10 cellular contexts compared by ENCODE assay signal in genomic region chr17:44733753-44734152, GRCh38. TPM values are rescaled to one million over a fixed set of nuclear protein-coding genes. Genes with fewer than 3 reads are reported as not detected.
A peak's percentile ranks its signal among the peaks of the same experiment; 100 is the strongest.
DNase-seq lines count a peak whose midpoint lies in the region; ATAC-seq and TF ChIP-seq lines count a peak whose summit lies in the region.
"Had no signal": no experiment of that assay in that cellular context is flagged by ENCODE, and none has a peak within 500 bp of the region (broad histone marks: within the 10 kb centered on the region; RNA-seq: fewer than 3 reads in every experiment).

No MANE protein-coding gene starts in this region.

- no peaks in the 10 kb centered on the region for H3K79me2 ChIP-seq in Loucy (ENCODE audit: insufficient read depth, low read length)

- no peaks in the 10 kb centered on the region for H3K9me2 ChIP-seq in Loucy (replicated peaks; ENCODE audit: low read depth, low read length)

- peaks cover 10% of the 10 kb centered on the region for H3K36me3 Mint-ChIP-seq in neural crest cell (ENCODE audit: low read depth)

- H3K27me3 ChIP-seq in Loucy (ENCODE audit: insufficient read depth, low read length, poor library complexity, severe bottlenecking) = no peaks in the 10 kb centered on the region

- H3K27me3 Mint-ChIP-seq in neural crest cell (ENCODE audit: low read depth) = no peaks in the 10 kb centered on the region
- H3K27me3 Mint-ChIP-seq: effector memory CD8-positive, alpha-beta T cell had no signal

- no peak overlapping the region for H2AFZ ChIP-seq in Loucy (ENCODE audit: low read length)

- H3K9me3 ChIP-seq in Loucy (ENCODE audit: insufficient read depth, low read depth, low read length) = no peaks in the 10 kb centered on the region

- no peak overlapping the region for H3K4me2 ChIP-seq in Loucy (ENCODE audit: low read depth, low read length, poor library complexity, severe bottlenecking)

- no peak overlapping the region for H3K9ac ChIP-seq in Loucy (ENCODE audit: low read depth, low read length, poor library complexity, severe bottlenecking)

- H4K20me1 ChIP-seq in Loucy (ENCODE audit: insufficient read depth, low read length, poor library complexity, severe bottlenecking) = no peaks in the 10 kb centered on the region

- TF ChIP-seq CTCF in Loucy (conservative IDR thresholded peaks at IDR 0.05; ENCODE audit: low read length) (peak; percentile 65), neural crest cell (conservative IDR thresholded peaks at IDR 0.05) (peak; percentile 49)

- DNase-seq in DMS53 (lab: John Stamatoyannopoulos, UW) (peak; percentile 45), DMS53 treated with DMSO at 0.1 percent for 48 hours (lab: John Stamatoyannopoulos, UW; ENCODE audit: unreplicated experiment) (no peak), cerebellar cortex (ENCODE audit: low spot score) (peak; percentile 85), neural crest cell (ENCODE audit: low read depth, low spot score) (no peak), COLO668 (lab: John Stamatoyannopoulos, UW; ENCODE audit: unreplicated experiment) (no peak), sciatic nerve (ENCODE audit: low spot score) (no peak), GM03348 (ENCODE audit: low spot score) (no peak)
- DNase-seq: effector memory CD8-positive, alpha-beta T cell; NCI-H774 had no signal

- H3K36me3 ChIP-seq in Loucy (ENCODE audit: insufficient read depth, low read length) = peaks cover 30% of the 10 kb centered on the region; the same call in 1 of the 2 replicates

- no peaks in the 10 kb centered on the region for H3K9me3 Mint-ChIP-seq in neural crest cell
- H3K9me3 Mint-ChIP-seq: effector memory CD8-positive, alpha-beta T cell had no signal

- no peak overlapping the region for H3K27ac Mint-ChIP-seq in neural crest cell (ENCODE audit: unreplicated experiment)
- H3K27ac Mint-ChIP-seq: effector memory CD8-positive, alpha-beta T cell had no signal

- no peak overlapping the region for H3K4me3 Mint-ChIP-seq in neural crest cell
- H3K4me3 Mint-ChIP-seq: effector memory CD8-positive, alpha-beta T cell had no signal

- no peaks in the 10 kb centered on the region for H3K4me1 Mint-ChIP-seq in neural crest cell

- intact Hi-C loops in sciatic nerve (cut with DNase I) = no loop called here

- H3F3A ChIP-seq in Loucy (ENCODE audit: low read depth) = no peaks in the 10 kb centered on the region

- ATAC-seq in sciatic nerve = no peak
- ATAC-seq: effector memory CD8-positive, alpha-beta T cell had no signal

- no peak overlapping the region for H3K4me3 ChIP-seq in Loucy (ENCODE audit: low read length, poor library complexity, severe bottlenecking)

- no peaks in the 10 kb centered on the region for H3K4me1 ChIP-seq in Loucy (ENCODE audit: insufficient read depth, low read length, poor library complexity, severe bottlenecking)

RNA-seq across cellular contexts. Expression of gene ADAM11, which starts 25.0 kb away (rescaled TPM):
- total RNA-seq in neural crest cell (5.2 and 6.0 TPM in 2 replicates), sciatic nerve (0.53 TPM)

RNA-seq across cellular contexts. Expression of gene DBF4B, which starts 25.3 kb away (rescaled TPM):
- total RNA-seq in neural crest cell (50.2 and 51.1 TPM in 2 replicates), sciatic nerve (10.3 TPM)

RNA-seq across cellular contexts. Expression of gene CCDC43, which starts 44.2 kb away (rescaled TPM):
- 29.0 and 32.8 TPM in 2 replicates for total RNA-seq in neural crest cell
- 18.9 TPM for total RNA-seq in sciatic nerve

Comparison
In these comparisons a context has a peak if more than half of its experiments do, and no peak if none do; other contexts are left out.
1. DNase-seq: peak in DMS53 (single experiment) and cerebellar cortex (single experiment); none in DMS53 treated with DMSO at 0.1 percent for 48 hours (single experiment), neural crest cell (single experiment), COLO668 (single experiment), sciatic nerve (single experiment) and GM03348 (single experiment).